ENCODE assay signal across 1 cellular context in the genomic region with DNA sequence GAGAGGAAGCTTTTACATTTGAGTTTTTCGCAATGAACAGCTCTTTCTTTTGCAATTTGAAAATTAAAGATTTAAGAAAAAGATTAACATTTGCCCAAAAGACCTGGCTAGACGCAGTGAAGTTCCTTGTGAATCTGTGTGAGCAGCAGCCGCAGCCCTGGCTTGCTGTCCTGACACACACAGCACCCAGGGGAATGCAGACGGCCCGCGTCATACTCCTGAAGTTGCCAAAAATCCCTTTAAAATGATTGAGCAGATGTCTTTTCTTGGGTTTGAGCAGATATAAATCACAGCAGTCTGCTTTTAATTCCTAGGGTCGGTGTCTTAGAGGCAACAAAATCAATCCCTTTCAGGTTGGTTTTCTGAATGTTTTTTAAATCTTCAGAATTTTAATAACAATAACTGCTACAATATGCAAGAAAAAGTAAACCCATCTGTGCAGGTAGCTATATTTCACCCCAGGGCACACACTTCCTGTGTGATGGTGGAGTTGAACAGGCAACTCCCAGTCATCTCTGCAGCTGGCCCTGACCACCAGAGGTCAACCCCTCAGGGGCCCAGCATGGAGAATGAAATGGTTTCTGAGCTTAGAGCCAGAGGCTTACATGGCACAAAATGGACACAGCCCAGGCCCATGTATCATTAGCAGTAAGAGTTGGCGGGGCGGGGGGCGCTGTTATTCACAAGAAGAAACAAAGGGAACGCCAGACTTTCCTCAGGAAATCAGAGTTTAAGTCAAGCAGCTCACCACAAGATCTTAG.
TF ChIP-seq lines count a peak whose summit lies in the region.

No MANE protein-coding gene starts in this region.

TF ChIP-seq in WTC11, 78 proteins besides CTCF, POLR2A, EP300 and RAD21 (continued from another document):
- TF ChIP-seq ATF6 (CRISPR knock-in tag; IDR thresholded peaks at IDR 0.05) (no peak), ZNF263 (CRISPR knock-in tag; IDR thresholded peaks at IDR 0.05; ENCODE audit: low read depth) (no peak), ZNF425 (CRISPR knock-in tag; conservative IDR thresholded peaks at IDR 0.05) (no peak), RORB (CRISPR knock-in tag; IDR thresholded peaks at IDR 0.05) (no peak), IRF1 (CRISPR knock-in tag; IDR thresholded peaks at IDR 0.05) (no peak), ZNF671 (CRISPR knock-in tag; IDR thresholded peaks at IDR 0.05) (no peak), ZNF416 (CRISPR knock-in tag; IDR thresholded peaks at IDR 0.05) (no peak), ATF2 (CRISPR knock-in tag; IDR thresholded peaks at IDR 0.05; ENCODE audit: borderline replicate concordance, low read depth) (no peak), NR2C2 (CRISPR knock-in tag; IDR thresholded peaks at IDR 0.05) (no peak), NFATC4 (CRISPR knock-in tag; IDR thresholded peaks at IDR 0.05) (no peak), ZBTB21 (CRISPR knock-in tag; IDR thresholded peaks at IDR 0.05; ENCODE audit: borderline replicate concordance) (no peak)
- TF ChIP-seq, protein P1, sequence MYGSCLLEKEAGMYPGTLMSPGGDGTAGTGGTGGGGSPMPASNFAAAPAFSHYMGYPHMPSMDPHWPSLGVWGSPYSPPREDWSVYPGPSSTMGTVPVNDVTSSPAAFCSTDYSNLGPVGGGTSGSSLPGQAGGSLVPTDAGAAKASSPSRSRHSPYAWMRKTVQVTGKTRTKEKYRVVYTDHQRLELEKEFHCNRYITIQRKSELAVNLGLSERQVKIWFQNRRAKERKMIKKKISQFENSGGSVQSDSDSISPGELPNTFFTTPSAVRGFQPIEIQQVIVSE (CRISPR knock-in tag; IDR thresholded peaks at IDR 0.05; ENCODE audit: borderline replicate concordance) = no peak
- TF ChIP-seq, protein P2, sequence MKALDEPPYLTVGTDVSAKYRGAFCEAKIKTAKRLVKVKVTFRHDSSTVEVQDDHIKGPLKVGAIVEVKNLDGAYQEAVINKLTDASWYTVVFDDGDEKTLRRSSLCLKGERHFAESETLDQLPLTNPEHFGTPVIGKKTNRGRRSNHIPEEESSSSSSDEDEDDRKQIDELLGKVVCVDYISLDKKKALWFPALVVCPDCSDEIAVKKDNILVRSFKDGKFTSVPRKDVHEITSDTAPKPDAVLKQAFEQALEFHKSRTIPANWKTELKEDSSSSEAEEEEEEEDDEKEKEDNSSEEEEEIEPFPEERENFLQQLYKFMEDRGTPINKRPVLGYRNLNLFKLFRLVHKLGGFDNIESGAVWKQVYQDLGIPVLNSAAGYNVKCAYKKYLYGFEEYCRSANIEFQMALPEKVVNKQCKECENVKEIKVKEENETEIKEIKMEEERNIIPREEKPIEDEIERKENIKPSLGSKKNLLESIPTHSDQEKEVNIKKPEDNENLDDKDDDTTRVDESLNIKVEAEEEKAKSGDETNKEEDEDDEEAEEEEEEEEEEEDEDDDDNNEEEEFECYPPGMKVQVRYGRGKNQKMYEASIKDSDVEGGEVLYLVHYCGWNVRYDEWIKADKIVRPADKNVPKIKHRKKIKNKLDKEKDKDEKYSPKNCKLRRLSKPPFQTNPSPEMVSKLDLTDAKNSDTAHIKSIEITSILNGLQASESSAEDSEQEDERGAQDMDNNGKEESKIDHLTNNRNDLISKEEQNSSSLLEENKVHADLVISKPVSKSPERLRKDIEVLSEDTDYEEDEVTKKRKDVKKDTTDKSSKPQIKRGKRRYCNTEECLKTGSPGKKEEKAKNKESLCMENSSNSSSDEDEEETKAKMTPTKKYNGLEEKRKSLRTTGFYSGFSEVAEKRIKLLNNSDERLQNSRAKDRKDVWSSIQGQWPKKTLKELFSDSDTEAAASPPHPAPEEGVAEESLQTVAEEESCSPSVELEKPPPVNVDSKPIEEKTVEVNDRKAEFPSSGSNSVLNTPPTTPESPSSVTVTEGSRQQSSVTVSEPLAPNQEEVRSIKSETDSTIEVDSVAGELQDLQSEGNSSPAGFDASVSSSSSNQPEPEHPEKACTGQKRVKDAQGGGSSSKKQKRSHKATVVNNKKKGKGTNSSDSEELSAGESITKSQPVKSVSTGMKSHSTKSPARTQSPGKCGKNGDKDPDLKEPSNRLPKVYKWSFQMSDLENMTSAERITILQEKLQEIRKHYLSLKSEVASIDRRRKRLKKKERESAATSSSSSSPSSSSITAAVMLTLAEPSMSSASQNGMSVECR (CRISPR knock-in tag; IDR thresholded peaks at IDR 0.05; ENCODE audit: borderline replicate concordance) = no peak
